9 cellular contexts compared by ENCODE assay signal in the genomic region with DNA sequence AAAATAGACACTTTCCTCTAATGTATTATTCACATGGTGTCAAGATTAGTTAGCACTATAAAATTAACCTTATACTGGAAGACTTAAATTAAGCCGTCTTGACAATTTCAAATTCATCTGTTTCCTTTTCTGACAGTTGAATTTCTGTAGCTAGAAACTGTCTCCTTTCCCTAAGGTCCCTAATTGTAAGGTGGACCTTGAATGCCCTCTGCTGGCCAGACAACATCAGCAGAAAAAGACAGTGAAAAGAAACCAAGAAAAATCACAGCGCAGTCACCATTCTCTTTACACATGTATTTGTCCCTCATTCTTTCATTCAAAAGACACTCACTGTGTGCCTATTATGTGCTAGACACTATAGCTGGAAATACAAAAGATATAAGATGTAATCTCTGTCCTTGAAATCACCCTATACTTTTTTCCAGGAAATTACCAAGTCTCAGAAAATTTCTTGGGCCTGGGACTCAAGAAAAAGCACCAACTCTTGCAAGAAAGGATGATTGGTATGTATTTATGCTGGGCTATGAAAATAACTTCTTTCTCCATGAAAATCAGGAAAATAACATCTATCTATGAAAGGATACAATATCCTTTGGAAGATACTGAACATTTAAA. TPM values are rescaled to one million over a fixed set of nuclear protein-coding genes. Genes with fewer than 3 reads are reported as not detected.
DNase-seq lines count a peak whose midpoint lies in the region; ATAC-seq, FAIRE-seq and TF ChIP-seq lines count a peak whose summit lies in the region.
"Had no signal": no experiment of that assay in that cellular context is flagged by ENCODE, and none has a peak within 500 bp of the region (broad histone marks: within the 10 kb centered on the region; RNA-seq: fewer than 3 reads in every experiment).

No MANE protein-coding gene starts in this region.

- no peaks in the 10 kb centered on the region for H3K36me3 Mint-ChIP-seq in brain

- H3K4me3 ChIP-seq in kidney (ENCODE audit: low read length in 2 of 2) = no peak overlapping the region

- DNase-seq in COR-L47 (lab: John Stamatoyannopoulos, UW) (peak; percentile 18), HK-2 (ENCODE audit: unreplicated experiment) (peak; percentile 23), RCC 7860 (ENCODE audit: low spot score) (peak; percentile 28), kidney (no peak)
- peak in 2 of 3 experiments; percentile 4 to 5 for DNase-seq in stimulated activated CD4-positive, alpha-beta T cell treated with anti-CD3 and anti-CD28 coated beads, TNF-alpha, amount 100 ng/mL, for 24 hours (ENCODE audit: low read depth in 3 of 3)

- H3K4me1 ChIP-seq in kidney (ENCODE audit: control insufficient read depth in 1 of 2, insufficient read depth in 1 of 2, low read depth in 1 of 2, low read length in 2 of 2) = no peaks in the 10 kb centered on the region

- peak; percentile 62 for ATAC-seq in GM18909 (IDR thresholded peaks at IDR 0.05; ENCODE audit: poor library complexity, unreplicated experiment)
- ATAC-seq in HG03108 (IDR thresholded peaks at IDR 0.05; ENCODE audit: unreplicated experiment) = no peak

- no peaks in the 10 kb centered on the region for H3K9me3 ChIP-seq in kidney (ENCODE audit: control insufficient read depth in 1 of 2, low read length in 2 of 2)

- H3K27ac ChIP-seq in kidney (ENCODE audit: low read depth in 2 of 2, low read length in 2 of 2) = no peak overlapping the region

- no peak overlapping the region for H3K9ac ChIP-seq in kidney (ENCODE audit: low read length in 2 of 2)

- no peak overlapping the region for H3K27ac Mint-ChIP-seq in brain

- H3K36me3 ChIP-seq in kidney (ENCODE audit: control insufficient read depth in 1 of 2, insufficient read depth in 2 of 2, low read length in 2 of 2) = no peaks in the 10 kb centered on the region

- intact Hi-C loops in kidney (cut with DNase I) = no loop called here

- H3K9me3 Mint-ChIP-seq in brain = peaks cover 0 to 3% (median 0%) of the 10 kb centered on the region in 5 experiments

- TF ChIP-seq CTCF in brain (conservative IDR thresholded peaks at IDR 0.05) = peak; percentile 80 to 82
- TF ChIP-seq CTCF in kidney (IDR thresholded peaks at IDR 0.05; ENCODE audit: borderline replicate concordance, extremely low read depth, insufficient read depth) = peak; percentile 77

- H3K4me1 Mint-ChIP-seq in brain = no peaks in the 10 kb centered on the region

- no peak overlapping the region for H3K4me3 Mint-ChIP-seq in brain

- FAIRE-seq in RCC 7860 (lab: Jason Lieb, UNC) = peak; percentile 71
- peak; percentile 93 for FAIRE-seq in kidney (lab: Jason Lieb, UNC)

- peaks cover 4% of the 10 kb centered on the region for H3K27me3 Mint-ChIP-seq in brain

RNA-seq across cellular contexts. Expression of gene AMBN, which starts 32.7 kb away (rescaled TPM):
- polyA plus RNA-seq in brain (ENCODE audit: insufficient read depth, low read depth, low replicate concordance) (not detected), kidney (ENCODE audit: insufficient read depth, low read depth, low replicate concordance) (not detected)
- total RNA-seq in kidney = not detected
- total RNA-seq: urinary bladder had no signal
- polyA plus RNA-seq: urinary bladder had no signal

RNA-seq across cellular contexts. Expression of gene AMTN, which starts 41.0 kb away (rescaled TPM):
- not detected for polyA plus RNA-seq in brain (ENCODE audit: insufficient read depth, low read depth, low replicate concordance)
- total RNA-seq in kidney = not detected
- polyA plus RNA-seq in kidney (ENCODE audit: insufficient read depth, low read depth, low replicate concordance) = not detected
- total RNA-seq: urinary bladder had no signal
- polyA plus RNA-seq: urinary bladder had no signal
